ENCODE assay signal across 17 cellular contexts in the genomic region with DNA sequence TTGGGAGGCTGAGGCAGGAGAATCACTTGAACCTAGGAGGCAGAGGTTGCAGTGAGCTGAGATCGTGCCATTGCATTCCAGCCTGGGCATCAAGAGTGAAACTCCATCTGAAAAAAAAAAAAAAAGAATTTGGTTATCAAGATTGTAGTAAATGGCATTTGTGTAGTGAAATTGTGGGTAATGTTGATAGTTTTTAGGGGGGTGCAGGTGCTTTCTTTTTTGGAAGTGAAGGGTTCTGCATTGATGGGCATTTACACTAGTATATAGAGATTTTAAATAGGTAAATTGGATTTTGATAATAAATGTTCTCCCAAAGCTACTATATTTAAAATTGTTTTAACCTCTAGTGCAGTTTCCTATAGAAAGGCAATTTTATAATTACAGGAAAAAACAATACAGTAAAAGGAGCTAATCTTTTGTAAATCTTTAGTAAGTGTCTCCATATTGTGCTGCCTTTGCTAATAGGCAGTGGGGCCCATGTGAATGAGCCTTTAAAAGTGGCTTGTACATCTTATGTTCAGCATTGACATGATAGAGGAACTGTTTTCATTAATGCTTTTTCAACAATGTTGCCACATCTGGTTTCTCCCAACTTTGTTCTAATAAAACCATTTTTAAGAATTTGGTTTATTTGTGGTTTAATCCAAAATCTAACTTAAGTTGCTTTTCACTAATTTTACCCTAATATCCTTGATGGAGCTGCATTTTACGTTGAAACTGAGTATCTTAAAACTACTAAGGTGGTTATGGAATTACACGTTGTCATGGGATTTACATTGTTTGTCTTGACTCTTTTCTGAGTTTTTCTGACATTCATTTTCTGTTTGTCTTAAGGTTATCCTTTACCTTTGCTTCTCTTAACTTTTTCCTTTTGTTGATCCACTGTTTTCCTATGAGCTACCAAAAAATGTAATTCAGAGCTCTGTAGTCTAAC. TPM values are rescaled to one million over a fixed set of nuclear protein-coding genes. Genes with fewer than 3 reads are reported as not detected.
DNase-seq lines count a peak whose midpoint lies in the region; ATAC-seq, FAIRE-seq and TF ChIP-seq lines count a peak whose summit lies in the region.
"Had no signal": no experiment of that assay in that cellular context is flagged by ENCODE, and none has a peak within 500 bp of the region (broad histone marks: within the 10 kb centered on the region; RNA-seq: fewer than 3 reads in every experiment).

No MANE protein-coding gene starts in this region.

- no peaks in the 10 kb centered on the region for H3K27me3 ChIP-seq in SJCRH30
- no peaks in the 10 kb centered on the region for H3K27me3 ChIP-seq in left ventricle myocardium inferior (ENCODE audit: low read depth)
- H3K27me3 ChIP-seq: cardiac muscle cell, right atrium auricular region had no signal

- no peaks in the 10 kb centered on the region for H3K9me3 Mint-ChIP-seq in activated B cell treated with CpG ODN at 0.5 μM for 24 hours
- H3K9me3 Mint-ChIP-seq in natural killer cell = no peaks in the 10 kb centered on the region

- peaks cover 3% of the 10 kb centered on the region; the same call in 1 of the 2 replicates for H3K4me1 ChIP-seq in SJCRH30
- peaks cover 100% of the 10 kb centered on the region for H3K4me1 ChIP-seq in left ventricle myocardium inferior

- intact Hi-C loops in activated B cell treated with CpG ODN at 0.5 μM for 24 hours (cut with micrococcal nuclease) = no loop called here
- intact Hi-C loops in natural killer cell (cut with micrococcal nuclease) = no loop called here
- intact Hi-C loops in left ventricle myocardium inferior (cut with micrococcal nuclease) = no loop called here

- peaks cover 10% of the 10 kb centered on the region for H3K36me3 ChIP-seq in SJCRH30
- no peaks in the 10 kb centered on the region for H3K36me3 ChIP-seq in left ventricle myocardium inferior
- H3K36me3 ChIP-seq: cardiac muscle cell, right atrium auricular region had no signal

- H3K4me1 Mint-ChIP-seq in activated B cell treated with CpG ODN at 0.5 μM for 24 hours (peaks cover 90% of the 10 kb centered on the region), natural killer cell (peaks cover 73% of the 10 kb centered on the region in 2 donors)

- FAIRE-seq in G401.6 (lab: Jason Lieb, UNC) = peak; percentile 74

- H3K9me3 ChIP-seq in SJCRH30 (replicated peaks) = no peaks in the 10 kb centered on the region
- no peaks in the 10 kb centered on the region for H3K9me3 ChIP-seq in left ventricle myocardium inferior (replicated peaks)
- H3K9me3 ChIP-seq: right atrium auricular region had no signal

- TF ChIP-seq CTCF in activated B cell treated with CpG ODN at 0.5 μM for 24 hours (IDR thresholded peaks at IDR 0.05) (no peak), natural killer cell (IDR thresholded peaks at IDR 0.05) (no peak), left ventricle myocardium inferior (IDR thresholded peaks at IDR 0.05; ENCODE audit: borderline replicate concordance) (no peak)

- CTCF ChIA-PET in activated B cell treated with CpG ODN at 0.5 μM for 24 hours (lab: Charles Lee) = interaction anchor here (0.6 kb wide), 1 partner anchor 107 kb away, joined by 4 read pairs; no protein-coding TSS in a partner anchor

- ATAC-seq in activated B cell treated with CpG ODN at 0.5 μM for 24 hours (ENCODE audit: low read depth) (no peak), natural killer cell (no peak)

- H3K4me3 ChIP-seq in SJCRH30 (no peak overlapping the region), left ventricle myocardium inferior (no peak overlapping the region)
- H3K4me3 ChIP-seq: cardiac muscle cell, right atrium auricular region had no signal

- no peaks in the 10 kb centered on the region for H3K27me3 Mint-ChIP-seq in activated B cell treated with CpG ODN at 0.5 μM for 24 hours
- no peaks in the 10 kb centered on the region for H3K27me3 Mint-ChIP-seq in natural killer cell (ENCODE audit: low read depth in 2 of 2)

- DNase-seq in CD1c-positive myeloid dendritic cell (ENCODE audit: extremely low spot score) (peak; percentile 18), activated B cell treated with CpG ODN at 0.5 μM for 24 hours (no peak), natural killer cell (no peak), SJCRH30 (no peak), left ventricle myocardium inferior (no peak), A172 (ENCODE audit: low spot score) (no peak), D341Med (ENCODE audit: low spot score) (no peak)
- DNase-seq: activated CD4-positive, alpha-beta T cell treated with anti-CD3 and anti-CD28 coated beads for 1 hour; activated effector memory CD4-positive, alpha-beta T cell treated with anti-CD3 and anti-CD28 coated beads, Interleukin-2, amount 50 U/mL, for 16 hours; C1 segment of cervical spinal cord; NCI-H1105; NCI-H2227 treated with DMSO at 0.1 percent for 48 hours; stimulated activated CD4-positive, alpha-beta T cell treated with anti-CD3 and anti-CD28 coated beads, Interleukin-4, amount 100 ng/mL, for 4 hours; stimulated activated naive CD4-positive, alpha-beta T cell had no signal

- H3K4me3 Mint-ChIP-seq in activated B cell treated with CpG ODN at 0.5 μM for 24 hours (peak overlapping the region; percentile 19), natural killer cell (peak overlapping the region; percentile 41)

- POLR2A ChIA-PET in activated B cell treated with CpG ODN at 0.5 μM for 24 hours (lab: Charles Lee) = interaction anchor here (0.6 to 4.3 kb wide), 5 partner anchors 11 to 56 kb away, joined by 3 to 23 read pairs (median 5); a partner anchor contains a TSS

- H3K36me3 Mint-ChIP-seq in activated B cell treated with CpG ODN at 0.5 μM for 24 hours (ENCODE audit: low read depth) (peaks cover 26% of the 10 kb centered on the region), natural killer cell (no peaks in the 10 kb centered on the region)

- H3K27ac ChIP-seq in SJCRH30 = no peak overlapping the region
- H3K27ac ChIP-seq in left ventricle myocardium inferior (replicated peaks) = no peak overlapping the region
- H3K27ac ChIP-seq: cardiac muscle cell, right atrium auricular region had no signal

- peak overlapping the region; percentile 18 for H3K27ac Mint-ChIP-seq in activated B cell treated with CpG ODN at 0.5 μM for 24 hours
- peak overlapping the region; percentile 17 to 58 for H3K27ac Mint-ChIP-seq in natural killer cell

RNA-seq across cellular contexts. Expression of a gene that starts 11.1 kb away (rescaled TPM):
- total RNA-seq in activated B cell treated with CpG ODN at 0.5 μM for 24 hours (242 and 294 TPM in 2 replicates), natural killer cell (100 to 1,000 TPM; 290 to 324 (median 297) TPM), left ventricle myocardium inferior (121 TPM)
- total RNA-seq in SJCRH30 (2014; rRNA removed; shearing (Covaris generic)) = 588 and 629 TPM in 2 replicates
- 333 and 368 TPM in 2 replicates for total RNA-seq in A172 (2014; rRNA removed; shearing (Covaris generic))

RNA-seq across cellular contexts. Expression of a gene that starts 37.0 kb away (rescaled TPM):
- total RNA-seq in activated B cell treated with CpG ODN at 0.5 μM for 24 hours = 79.7 and 80.8 TPM in 2 replicates
- total RNA-seq in natural killer cell = 100 to 1,000 TPM; 105 to 126 (median 110) TPM
- total RNA-seq in SJCRH30 (2014; rRNA removed; shearing (Covaris generic)) = 125 and 131 TPM in 2 replicates
- total RNA-seq in left ventricle myocardium inferior = 148 TPM
- total RNA-seq in A172 (2014; rRNA removed; shearing (Covaris generic)) = 88.1 and 89.9 TPM in 2 replicates
